ENCODE assay signal across 2 cellular contexts in genomic region chr5:177089825-177090641, GRCh38.
A peak's percentile ranks its signal among the peaks of the same experiment; 100 is the strongest.
TF ChIP-seq lines count a peak whose summit lies in the region.

No MANE protein-coding gene starts in this region.

TF ChIP-seq in K562, 482 proteins besides CTCF, POLR2A, EP300 and RAD21:
- TF ChIP-seq TAL1 (IDR thresholded peaks at IDR 0.05) (no peak), MYC (IDR thresholded peaks at IDR 0.05; ENCODE audit: low read depth, low read length) (no peak), MYC (CRISPR knock-in tag; IDR thresholded peaks at IDR 0.05; ENCODE audit: borderline replicate concordance, low read depth) (no peak), CCAR2 (IDR thresholded peaks at IDR 0.05; ENCODE audit: low read depth, low read length) (no peak), ZNF232 (CRISPR knock-in tag; IDR thresholded peaks at IDR 0.05) (no peak), RBFOX2 (IDR thresholded peaks at IDR 0.05; ENCODE audit: low read depth, low read length) (0 out of 2 replicates have a peak, but pooled peaks have one; percentile 19)
TF ChIP-seq in K562: peak in this region for 1.

TF ChIP-seq in liver, 16 proteins besides CTCF, POLR2A, EP300 and RAD21:
- TF ChIP-seq MAX (IDR thresholded peaks at IDR 0.05), result peak; percentile 25
- no peak for TF ChIP-seq RXRA (IDR thresholded peaks at IDR 0.05)
- TF ChIP-seq EGR1 (IDR thresholded peaks at IDR 0.05; ENCODE audit: low read depth in 2 of 2), result no peak
- TF ChIP-seq YY1 (IDR thresholded peaks at IDR 0.05), result no peak
- TF ChIP-seq ZBTB33 (IDR thresholded peaks at IDR 0.05), result no peak
- TF ChIP-seq HNF4A (conservative IDR thresholded peaks at IDR 0.05), result no peak
- no peak for TF ChIP-seq ATF3 (IDR thresholded peaks at IDR 0.05)
